ENCODE assay signal across 8 cellular contexts in genomic region chr10:76036410-76036940, GRCh38.
DNase-seq lines count a peak whose midpoint lies in the region; ATAC-seq, FAIRE-seq and TF ChIP-seq lines count a peak whose summit lies in the region.

No MANE protein-coding gene starts in this region.

- H3K27me3 ChIP-seq in NT2/D1 (ENCODE audit: insufficient read depth, insufficient read length) (no peaks in the 10 kb centered on the region), pancreas (no peaks in the 10 kb centered on the region)

- TF ChIP-seq CTCF in AG09309 (IDR thresholded peaks at IDR 0.05; ENCODE audit: control insufficient read depth, insufficient read depth, low read depth, low read length, missing control alignments): peak; percentile 96
- TF ChIP-seq CTCF in GM13977 (IDR thresholded peaks at IDR 0.05; ENCODE audit: extremely low read depth, insufficient read depth, missing control alignments): peak; percentile 80
- TF ChIP-seq CTCF in pancreas (IDR thresholded peaks at IDR 0.05): peak; percentile 84 to 95 (median 88)

- H3K4me1 ChIP-seq in NT2/D1 (ENCODE audit: insufficient read depth, insufficient read length): no peaks in the 10 kb centered on the region
- H3K4me1 ChIP-seq in pancreas: peaks cover 0 to 12% (median 0%) of the 10 kb centered on the region in 3 donors

- ATAC-seq in HG03103 (IDR thresholded peaks at IDR 0.05; ENCODE audit: low read depth, unreplicated experiment) (peak; percentile 78), pancreas (peak; percentile 74 to 94 (median 90))

- intact Hi-C loops in pancreas (cut with DNase I): loop anchor here in 2 of 3 donors (10.0 kb wide), 1 partner anchor 642 kb away; no protein-coding TSS in a partner anchor

- DNase-seq in AG09309 (ENCODE audit: low read depth) (peak; percentile 14), GM13977 (ENCODE audit: low spot score) (peak; percentile 66), NT2/D1 (ENCODE audit: low read depth, low spot score) (peak; percentile 33), glomerular endothelial cell (ENCODE audit: extremely low read depth, low read depth, low spot score) (peak; percentile 10), pancreas (peak; percentile 54 to 88 (median 78)), GF-D8 (lab: John Stamatoyannopoulos, UW) (no peak)
- peak; percentile 72 for DNase-seq in activated effector memory CD4-positive, alpha-beta T cell treated with anti-CD3 and anti-CD28 coated beads, Interleukin-2, amount 50 U/mL, for 16 hours

- peak; percentile 67 for FAIRE-seq in pancreas (lab: Jason Lieb, UNC)

- WGBS in pancreas, 2 donors: 33 to 34% methylated on average over 11 of the region's 11 CpGs

- H3K36me3 ChIP-seq in NT2/D1 (ENCODE audit: insufficient read depth, insufficient read length, low read length): no peaks in the 10 kb centered on the region
- H3K36me3 ChIP-seq in pancreas: no peaks in the 10 kb centered on the region

- no peak overlapping the region for H3K4me3 ChIP-seq in AG09309 (ENCODE audit: control insufficient read depth, low read depth, low read length)
- H3K4me3 ChIP-seq in NT2/D1 (ENCODE audit: insufficient read length, low read depth): no peak overlapping the region
- peak overlapping the region in 2 of 4 donors; percentile 3 to 17 for H3K4me3 ChIP-seq in pancreas

- in situ Hi-C loops in GM13977 (cut with MboI; ENCODE audit: low pct_unique_long_range_greater_than_20kb, low sequenced_read_pairs, unreplicated experiment): no loop called here

- no peak overlapping the region for H3K27ac ChIP-seq in pancreas

- no peak overlapping the region for H3K9ac ChIP-seq in NT2/D1 (ENCODE audit: insufficient read length, low read depth)

- H3K9me3 ChIP-seq in NT2/D1 (ENCODE audit: insufficient read depth, low read length): peaks cover 31% of the 10 kb centered on the region
- H3K9me3 ChIP-seq in pancreas: no peaks in the 10 kb centered on the region
